Comparison of ENCODE assay signal across 8 cellular contexts in genomic region chr13:32031025-32031814, GRCh38. TPM values are rescaled to one million over a fixed set of nuclear protein-coding genes. Genes with fewer than 3 reads are reported as not detected.
DNase-seq lines count a peak whose midpoint lies in the region; ATAC-seq, FAIRE-seq and TF ChIP-seq lines count a peak whose summit lies in the region.

Gene FRY, plus strand, starts transcription at chr13:32031774. Its CDS starts 22 bp downstream, at chr13:32031796.

- H4K20me1 ChIP-seq in IMR-90 (ENCODE audit: insufficient read depth, low read length): peaks cover 6% of the 10 kb centered on the region; the same call in 1 of the 2 replicates

- BruUV-seq in IMR-90 (replicated peaks; lab: Mats Ljungman, UMichigan): no TSS peak

- H3K36me3 ChIP-seq in IMR-90 (ENCODE audit: control insufficient read depth, insufficient read depth, low read length) (no peaks in the 10 kb centered on the region), SK-N-MC (ENCODE audit: insufficient read depth, low read length) (no peaks in the 10 kb centered on the region), pancreas (no peaks in the 10 kb centered on the region), upper lobe of left lung (no peaks in the 10 kb centered on the region)

- no peaks in the 10 kb centered on the region for H3K9me3 ChIP-seq in IMR-90 (ENCODE audit: control insufficient read depth, insufficient read depth, low read length)
- no peaks in the 10 kb centered on the region for H3K9me3 ChIP-seq in SK-N-MC (ENCODE audit: low read depth, low read length)
- no peaks in the 10 kb centered on the region for H3K9me3 ChIP-seq in pancreas
- H3K9me3 ChIP-seq in upper lobe of left lung: no peaks in the 10 kb centered on the region

- 3% methylated on average over 17 of the region's 59 CpGs; no CpG with 5 or more reads in 1 of the 2 experiments for WGBS in IMR-90 (ENCODE audit: extremely low coverage in 2 of 2, insufficient read length in 1 of 2), 2 experiments
- WGBS in pancreas, 2 donors: 47 to 55% methylated on average over 58 to 59 of the region's 59 CpGs
- WGBS in upper lobe of left lung, 2 donors: 1% methylated on average over 34 to 44 of the region's 59 CpGs

- H3K23ac ChIP-seq in IMR-90 (ENCODE audit: low read depth, low read length): peak within 1 kb of the TSS; percentile 86

- DNase-seq in DMS79 treated with DMSO at 0.1 percent for 48 hours (lab: John Stamatoyannopoulos, UW): peak; percentile 57
- peak; percentile 58 for DNase-seq in IMR-90
- DNase-seq in SK-N-MC (ENCODE audit: low read depth, low spot score): no peak
- DNase-seq in activated naive CD8-positive, alpha-beta T cell treated with anti-CD3 and anti-CD28 coated beads, Interleukin-2, amount 50 U/mL, for 24 hours: peak; percentile 53
- peak; percentile 80 for DNase-seq in Right ventricle myocardium superior
- peak; percentile 26 to 83 (median 50) for DNase-seq in pancreas
- peak; percentile 82 to 90 for DNase-seq in upper lobe of left lung

- peak within 1 kb of the TSS; percentile 79 for H4K5ac ChIP-seq in IMR-90 (ENCODE audit: low read depth, low read length)

- intact Hi-C loops in IMR-90 (cut with micrococcal nuclease) (loop anchor here (5.0 to 10.0 kb wide), 6 partner anchors 54 to 281 kb away; no protein-coding TSS in a partner anchor), Right ventricle myocardium superior (cut with DNase I) (no loop called here), pancreas (cut with DNase I) (no loop called here)

- peak within 1 kb of the TSS in 1 of 2 experiments; percentile 64; a peak in 1 of 4 replicates for H4K8ac ChIP-seq in IMR-90 (ENCODE audit: low read depth in 2 of 2, low read length in 2 of 2)

- H3K18ac ChIP-seq in IMR-90 (ENCODE audit: low read depth, low read length): peak within 1 kb of the TSS; percentile 80

- H3K14ac ChIP-seq in IMR-90 (replicated peaks; ENCODE audit: low read depth, low read length): peak within 1 kb of the TSS; percentile 87

- peak within 1 kb of the TSS; percentile 26 for H2AK9ac ChIP-seq in IMR-90 (replicated peaks; ENCODE audit: low read depth, low read length, poor library complexity)

- peak within 1 kb of the TSS; percentile 97 for H3K4me2 ChIP-seq in IMR-90 (ENCODE audit: low read depth, low read length)

- H3K4me1 Mint-ChIP-seq in activated naive CD8-positive, alpha-beta T cell treated with anti-CD3 and anti-CD28 coated beads, Interleukin-2, amount 50 U/mL, for 24 hours: peaks cover 18% of the 10 kb centered on the region

- H3K36me3 Mint-ChIP-seq in activated naive CD8-positive, alpha-beta T cell treated with anti-CD3 and anti-CD28 coated beads, Interleukin-2, amount 50 U/mL, for 24 hours (ENCODE audit: low read depth): no peaks in the 10 kb centered on the region

- TF ChIP-seq RAD21 in IMR-90 (IDR thresholded peaks at IDR 0.05; ENCODE audit: low read length): no peak; the same call in 1 of the 2 replicates

- H2AK5ac ChIP-seq in IMR-90 (ENCODE audit: low read depth, low read length): no peak within 1 kb of the TSS; the same call in 1 of the 2 replicates

- H3K27ac Mint-ChIP-seq in activated naive CD8-positive, alpha-beta T cell treated with anti-CD3 and anti-CD28 coated beads, Interleukin-2, amount 50 U/mL, for 24 hours: peak within 1 kb of the TSS; percentile 22

- H3K9me1 ChIP-seq in IMR-90 (ENCODE audit: insufficient read depth, low read length): peaks cover 13% of the 10 kb centered on the region

- H3K56ac ChIP-seq in IMR-90 (ENCODE audit: extremely low read depth, insufficient read depth, low read length): peak within 1 kb of the TSS; percentile 57; the same call in 1 of the 2 replicates

- TF ChIP-seq POLR2A in IMR-90 (IDR thresholded peaks at IDR 0.05; ENCODE audit: low read depth, low read length): no peak
- TF ChIP-seq POLR2A in upper lobe of left lung (IDR thresholded peaks at IDR 0.05): peak in 1 of 4 donors; percentile 25

- peak within 1 kb of the TSS; percentile 65 for H3K4me3 ChIP-seq in IMR-90 (ENCODE audit: insufficient read depth, low read depth, low read length)
- peak within 1 kb of the TSS; percentile 78 for H3K4me3 ChIP-seq in SK-N-MC
- H3K4me3 ChIP-seq in pancreas: peak within 1 kb of the TSS; percentile 34 to 54 (median 42)
- peak within 1 kb of the TSS; percentile 58 to 78 (median 68) for H3K4me3 ChIP-seq in upper lobe of left lung

- peak within 1 kb of the TSS; percentile 62 for H2BK120ac ChIP-seq in IMR-90 (ENCODE audit: low read depth, low read length)

- H3K27ac ChIP-seq in IMR-90 (ENCODE audit: insufficient read depth, low read length) (peak within 1 kb of the TSS; percentile 56), SK-N-MC (no peak within 1 kb of the TSS), pancreas (peak within 1 kb of the TSS; percentile 9 to 84 (median 64)), upper lobe of left lung (peak within 1 kb of the TSS; percentile 59 to 84 (median 76))

- in situ Hi-C loops in IMR-90 (cut with MboI; ENCODE audit: low sequenced_read_pairs): no loop called here

- dilution Hi-C loops in IMR-90 (cut with HindIII; ENCODE audit: low sequenced_read_pairs, unreplicated experiment): no loop called here

- H3K4ac ChIP-seq in IMR-90 (ENCODE audit: low read depth, low read length): peak within 1 kb of the TSS; percentile 64

- TF ChIP-seq EP300 in upper lobe of left lung (IDR thresholded peaks at IDR 0.05): no peak

- H2BK15ac ChIP-seq in IMR-90 (ENCODE audit: low read depth, low read length): 0 out of 3 replicates have a peak within 1 kb of the TSS, but pooled peaks have one; percentile 9

- CTCF ChIA-PET in IMR-90 (lab: Yijun Ruan, JAX): interaction anchor here (0.6 to 1.3 kb wide), 2 partner anchors 21 to 194 kb away, joined by 4 read pairs; no protein-coding TSS in a partner anchor

- 0 out of 2 replicates have a peak within 1 kb of the TSS, but pooled peaks have one; percentile 9 for H2BK20ac ChIP-seq in IMR-90 (ENCODE audit: low read depth, low read length)

- FAIRE-seq in pancreas (lab: Jason Lieb, UNC): no peak

- 0 out of 2 replicates have a peak, but pooled peaks have one; percentile 2 for TF ChIP-seq CTCF in IMR-90 (conservative IDR thresholded peaks at IDR 0.05; ENCODE audit: low read depth, low read length)
- TF ChIP-seq CTCF in pancreas (IDR thresholded peaks at IDR 0.05): no peak
- no peak for TF ChIP-seq CTCF in upper lobe of left lung (IDR thresholded peaks at IDR 0.05)

- ATAC-seq in GM21529 (IDR thresholded peaks at IDR 0.05; ENCODE audit: unreplicated experiment) (peak; percentile 76), IMR-90 (ENCODE audit: low read depth) (peak; percentile 89), Right ventricle myocardium superior (ENCODE audit: poor library complexity) (peak; percentile 87), pancreas (peak; percentile 62 to 86 (median 80)), upper lobe of left lung (ENCODE audit: low FRiP score in 2 of 2) (peak; percentile 75 to 92)
- ATAC-seq in activated naive CD8-positive, alpha-beta T cell treated with anti-CD3 and anti-CD28 coated beads, Interleukin-2, amount 50 U/mL, for 24 hours: peak; percentile 77

- peak within 1 kb of the TSS; percentile 34; the same call in 1 of the 2 replicates for H4K91ac ChIP-seq in IMR-90 (ENCODE audit: insufficient read depth, low read depth, low read length)

- peaks cover 6 to 33% of the 10 kb centered on the region in 2 experiments; a peak in 3 of 4 replicates for H3K79me1 ChIP-seq in IMR-90 (ENCODE audit: low read depth in 1 of 2, low read length in 2 of 2)

- POLR2A ChIA-PET in IMR-90 (lab: Charles Lee; ENCODE audit: unreplicated experiment): interaction anchor here (0.6 to 1.3 kb wide), 2 partner anchors 181 to 1208 kb away, joined by 6 to 14 read pairs; no protein-coding TSS in a partner anchor

- peak within 1 kb of the TSS; percentile 96 for H2AFZ ChIP-seq in IMR-90 (replicated peaks; ENCODE audit: low read length, poor library complexity)

- peak within 1 kb of the TSS; percentile 85 for H3K4me3 Mint-ChIP-seq in activated naive CD8-positive, alpha-beta T cell treated with anti-CD3 and anti-CD28 coated beads, Interleukin-2, amount 50 U/mL, for 24 hours

- H3K9ac ChIP-seq in IMR-90 (ENCODE audit: low read depth, low read length): peak within 1 kb of the TSS; percentile 66
- peak within 1 kb of the TSS; percentile 52 for H3K9ac ChIP-seq in SK-N-MC (ENCODE audit: insufficient read length)

- no peaks in the 10 kb centered on the region for H3K27me3 ChIP-seq in IMR-90 (ENCODE audit: control insufficient read depth, insufficient read depth, low read length)
- H3K27me3 ChIP-seq in pancreas: no peaks in the 10 kb centered on the region
- H3K27me3 ChIP-seq in upper lobe of left lung: no peaks in the 10 kb centered on the region

- no peaks in the 10 kb centered on the region for H3K9me3 Mint-ChIP-seq in activated naive CD8-positive, alpha-beta T cell treated with anti-CD3 and anti-CD28 coated beads, Interleukin-2, amount 50 U/mL, for 24 hours

- peak within 1 kb of the TSS; percentile 14 for H2BK5ac ChIP-seq in IMR-90 (ENCODE audit: low read depth, low read length, poor library complexity, severe bottlenecking)

- peaks cover 25% of the 10 kb centered on the region for H3K27me3 Mint-ChIP-seq in activated naive CD8-positive, alpha-beta T cell treated with anti-CD3 and anti-CD28 coated beads, Interleukin-2, amount 50 U/mL, for 24 hours

- peaks cover 8% of the 10 kb centered on the region for H3K4me1 ChIP-seq in IMR-90 (ENCODE audit: control insufficient read depth, insufficient read depth, low read length)
- peaks cover 0 to 13% (median 12%) of the 10 kb centered on the region in 3 donors for H3K4me1 ChIP-seq in pancreas
- H3K4me1 ChIP-seq in upper lobe of left lung: peaks cover 0 to 32% (median 11%) of the 10 kb centered on the region in 4 donors

TF ChIP-seq in IMR-90, 13 proteins besides CTCF, POLR2A, EP300 and RAD21:
- no peak for TF ChIP-seq MXI1 (IDR thresholded peaks at IDR 0.05; ENCODE audit: borderline replicate concordance, low read depth, low read length)
- TF ChIP-seq RCOR1 (IDR thresholded peaks at IDR 0.05; ENCODE audit: insufficient replicate concordance, low read length): peak; percentile 46

RNA-seq across cellular contexts. Expression of gene FRY, which starts in this region (rescaled TPM):
- total RNA-seq in IMR-90 (2012; rRNA removed): 3.0 and 4.2 TPM in 2 replicates
- 3.0 and 4.8 TPM in 2 replicates for polyA plus RNA-seq in IMR-90 (2012; rRNA removed)
- polyA plus RNA-seq in IMR-90 (2012; cell fraction: cytosol; rRNA removed): 3.6 and 4.1 TPM in 2 replicates
- polyA plus RNA-seq in IMR-90 (2012; cell fraction: nucleus; rRNA removed; ENCODE audit: low replicate concordance): 5.4 and 11.0 TPM in 2 replicates
- total RNA-seq in Right ventricle myocardium superior: 137 TPM
- 10 to 100 TPM; 17.3 to 27.9 (median 22.1) TPM for total RNA-seq in pancreas
- polyA plus RNA-seq in pancreas: 10 to 100 TPM in 1 of 2 donors, 1 to 10 TPM in 1; 5.6 to 11.4 TPM
- 10 to 100 TPM; 58.3 to 88.9 (median 65.8) TPM for total RNA-seq in upper lobe of left lung
